In genomic region chr3:33799202-33799551, GRCh38 we compare ENCODE assay signal across 8 cellular contexts. TPM values are rescaled to one million over a fixed set of nuclear protein-coding genes. Genes with fewer than 3 reads are reported as not detected.
A peak's percentile ranks its signal among the peaks of the same experiment; 100 is the strongest.
DNase-seq lines count a peak whose midpoint lies in the region; ATAC-seq and TF ChIP-seq lines count a peak whose summit lies in the region.

No MANE protein-coding gene starts in this region.

- H3K9me3 ChIP-seq in uterus: no peaks in the 10 kb centered on the region

- H3K36me3 Mint-ChIP-seq in memory B cell: peaks cover 11% of the 10 kb centered on the region

- in situ Hi-C loops in astrocyte of the spinal cord (cut with HindIII; ENCODE audit: low sequenced_read_pairs): no loop called here

- H3K4me3 Mint-ChIP-seq in memory B cell: peak overlapping the region; percentile 100

- peaks cover 0 to 4% of the 10 kb centered on the region in 2 donors for H3K4me1 ChIP-seq in uterus

- DNase-seq in Right ventricle myocardium superior (no peak), Right ventricle myocardium inferior (ENCODE audit: missing footprints) (no peak), astrocyte of the spinal cord (ENCODE audit: low read depth, low spot score) (no peak), memory B cell (ENCODE audit: low spot score in 2 of 2) (no peak), uterus (no peak), NCI-H226 (no peak)
- DNase-seq in stimulated activated CD4-positive, alpha-beta T cell treated with anti-CD3 and anti-CD28 coated beads, Interleukin-4, amount 100 ng/mL, for 1 hour: no peak

- TF ChIP-seq CTCF in astrocyte of the spinal cord (IDR thresholded peaks at IDR 0.05; ENCODE audit: low read depth, low read length) (no peak), uterus (IDR thresholded peaks at IDR 0.05) (no peak)

- intact Hi-C loops in Right ventricle myocardium superior (cut with DNase I): no loop called here
- intact Hi-C loops in Right ventricle myocardium inferior (cut with DNase I): loop anchor here (5.0 kb wide), 1 partner anchor 82 kb away; the partner anchor contains the start of gene CLASP2
- intact Hi-C loops in uterus (cut with DNase I; ENCODE audit: low total_unique reads): no loop called here

- H3K27me3 Mint-ChIP-seq in memory B cell: no peaks in the 10 kb centered on the region

- H3K27ac ChIP-seq in uterus: peak overlapping the region; percentile 74 to 94

- no peaks in the 10 kb centered on the region for H3K9me3 Mint-ChIP-seq in memory B cell

- TF ChIP-seq POLR2A in uterus (IDR thresholded peaks at IDR 0.05): no peak

- no peaks in the 10 kb centered on the region for H3K27me3 ChIP-seq in uterus

- no peaks in the 10 kb centered on the region for H3K36me3 ChIP-seq in uterus

- H3K4me3 ChIP-seq in astrocyte of the spinal cord (ENCODE audit: low read depth, low read length) (peak overlapping the region; percentile 92), uterus (peak overlapping the region; percentile 58 to 78)

- H3K27ac Mint-ChIP-seq in memory B cell: peak overlapping the region; percentile 92

- ATAC-seq in Right ventricle myocardium superior (ENCODE audit: poor library complexity) (peak; percentile 2), Right ventricle myocardium inferior (no peak), memory B cell (ENCODE audit: low read depth) (no peak), GM18511 (IDR thresholded peaks at IDR 0.05; ENCODE audit: unreplicated experiment) (no peak)

- peaks cover 34% of the 10 kb centered on the region for H3K4me1 Mint-ChIP-seq in memory B cell

RNA-seq across cellular contexts. Expression of gene PDCD6IP, which starts 0.7 kb away (rescaled TPM):
- total RNA-seq in Right ventricle myocardium superior (131 TPM), Right ventricle myocardium inferior (128 TPM), uterus (100 to 1,000 TPM in 3 of 4 donors, 10 to 100 TPM in 1; 74.3 to 317 (median 164) TPM)
